In the genomic region with DNA sequence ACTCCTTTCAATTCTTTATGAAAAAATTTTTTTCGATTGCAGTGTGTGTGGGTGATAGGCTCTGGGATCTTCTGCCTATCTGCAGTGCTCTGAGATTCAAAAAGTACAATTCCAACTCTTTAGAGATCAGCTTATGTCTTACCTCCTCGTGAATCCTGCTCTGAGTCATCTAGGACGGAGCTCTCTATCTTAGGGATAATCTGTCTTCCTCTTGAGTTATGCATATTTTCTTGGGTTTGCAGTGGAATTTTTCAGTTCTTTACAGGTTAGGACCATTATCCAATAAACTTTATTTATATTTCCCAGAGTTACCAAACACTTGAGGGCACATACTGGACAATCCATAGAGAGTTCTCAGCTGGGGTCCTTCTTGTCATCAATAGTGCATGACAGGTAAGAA, we compare ENCODE assay signal across 3 cellular contexts.
"Had no signal": no experiment of that assay in that cellular context is flagged by ENCODE, and none has a peak within 500 bp of the region (broad histone marks: within the 10 kb centered on the region; RNA-seq: fewer than 3 reads in every experiment).

No MANE protein-coding gene starts in this region.

- DNase-seq: GDM1, GF-D8 had no signal

- H3K4me3 ChIP-seq: GM12878 had no signal

- ATAC-seq: GM12878 had no signal
